Comparison of ENCODE assay signal across 8 cellular contexts in genomic region chr3:47016934-47017435, GRCh38. TPM values are rescaled to one million over a fixed set of nuclear protein-coding genes. Genes with fewer than 3 reads are reported as not detected.
DNase-seq lines count a peak whose midpoint lies in the region; ATAC-seq and TF ChIP-seq lines count a peak whose summit lies in the region.

No MANE protein-coding gene starts in this region.

- H2AFZ ChIP-seq in PC-9: no peak overlapping the region

- peak overlapping the region; percentile 46 for H3K27ac ChIP-seq in effector memory CD4-positive, alpha-beta T cell (ENCODE audit: insufficient read depth, low read length, poor library complexity, severe bottlenecking)
- H3K27ac ChIP-seq in PC-9: no peak overlapping the region

- DNase-seq in A172 (ENCODE audit: low spot score) (peak; percentile 85), NCI-H1105 (lab: John Stamatoyannopoulos, UW) (no peak), PC-9 (no peak)
- no peak for DNase-seq in effector memory CD4-positive, alpha-beta T cell
- peak; percentile 24 for DNase-seq in stimulated activated CD8-positive, alpha-beta memory T cell treated with anti-CD3 and anti-CD28 coated beads, Interleukin-4, amount 100 ng/mL, for 24 hours (ENCODE audit: low read depth)

- 0 out of 2 replicates have a peak, but pooled peaks cover 3% of the 10 kb centered on the region for H4K20me1 ChIP-seq in PC-9 (ENCODE audit: insufficient read depth)

- POLR2A ChIA-PET in PC-9 (lab: Charles Lee; ENCODE audit: unreplicated experiment): no interaction called here

- CTCF ChIA-PET in PC-9 (lab: Charles Lee): interaction anchor here (0.5 kb wide), 1 partner anchor 40 kb away, joined by 7 read pairs; no protein-coding TSS in a partner anchor

- no peak overlapping the region for H3K4me3 ChIP-seq in effector memory CD4-positive, alpha-beta T cell (ENCODE audit: insufficient read depth, low read depth, low read length, poor library complexity, severe bottlenecking)
- H3K4me3 ChIP-seq in PC-9: no peak overlapping the region

- peaks cover 9% of the 10 kb centered on the region for H3K4me1 ChIP-seq in effector memory CD4-positive, alpha-beta T cell (ENCODE audit: control insufficient read depth, insufficient read depth, low read length, poor library complexity, severe bottlenecking)
- no peaks in the 10 kb centered on the region for H3K4me1 ChIP-seq in PC-9 (replicated peaks; ENCODE audit: insufficient read depth)

- no peaks in the 10 kb centered on the region for H3K9me3 ChIP-seq in effector memory CD4-positive, alpha-beta T cell (ENCODE audit: control insufficient read depth, low read length)
- H3K9me3 ChIP-seq in PC-9 (ENCODE audit: insufficient read depth, low read depth): no peaks in the 10 kb centered on the region

- H3K4me2 ChIP-seq in PC-9: no peak overlapping the region

- no peaks in the 10 kb centered on the region for H3K27me3 ChIP-seq in effector memory CD4-positive, alpha-beta T cell (replicated peaks; ENCODE audit: control insufficient read depth, insufficient read depth, low read length, poor library complexity, severe bottlenecking)
- no peaks in the 10 kb centered on the region for H3K27me3 ChIP-seq in PC-9 (ENCODE audit: insufficient read depth, low read depth)

- intact Hi-C loops in PC-9 (cut with micrococcal nuclease; ENCODE audit: unreplicated experiment): no loop called here

- no TSS peak for BruUV-seq in PC-9 (replicated peaks; lab: Mats Ljungman, UMichigan)

- ATAC-seq in GM18861 (IDR thresholded peaks at IDR 0.05; ENCODE audit: unreplicated experiment): peak; percentile 63
- ATAC-seq in HG02870 (IDR thresholded peaks at IDR 0.05; ENCODE audit: unreplicated experiment): no peak

- TF ChIP-seq CTCF in PC-9 (conservative IDR thresholded peaks at IDR 0.05): no peak

- no peaks in the 10 kb centered on the region for H3F3A ChIP-seq in PC-9 (ENCODE audit: insufficient read depth, low read depth)

- no peaks in the 10 kb centered on the region for H3K79me2 ChIP-seq in PC-9 (ENCODE audit: low read depth)

- peaks cover 37% of the 10 kb centered on the region for H3K36me3 ChIP-seq in effector memory CD4-positive, alpha-beta T cell (ENCODE audit: control insufficient read depth, insufficient read depth, low read length)
- H3K36me3 ChIP-seq in PC-9 (ENCODE audit: low read depth): 0 out of 2 replicates have a peak, but pooled peaks cover 4% of the 10 kb centered on the region

- H3K9me2 ChIP-seq in PC-9 (ENCODE audit: insufficient read depth): no peaks in the 10 kb centered on the region

TF ChIP-seq in PFSK-1, 5 proteins besides CTCF, POLR2A, EP300 and RAD21:
- TF ChIP-seq SIN3A (IDR thresholded peaks at IDR 0.05; ENCODE audit: borderline replicate concordance, insufficient read depth, low read length): 0 out of 2 replicates have a peak, but pooled peaks have one; percentile 29
- TF ChIP-seq TAF1 (IDR thresholded peaks at IDR 0.05; ENCODE audit: borderline replicate concordance, insufficient read depth, low read length): no peak

RNA-seq across cellular contexts. Expression of gene NBEAL2, which starts 37.5 kb away (rescaled TPM):
- 10.9 and 13.9 TPM in 2 replicates for total RNA-seq in A172 (2014; rRNA removed; shearing (Covaris generic))
- 34.4 TPM for polyA plus RNA-seq in PFSK-1 (2012; ENCODE audit: insufficient read length, low read depth)
- 69.7 and 81.0 TPM in 2 replicates for total RNA-seq in PC-9 (2021)

RNA-seq across cellular contexts. Expression of gene CCDC12, which starts 40.4 kb away (rescaled TPM):
- total RNA-seq in A172 (2014; rRNA removed; shearing (Covaris generic)): 21.1 and 32.5 TPM in 2 replicates
- polyA plus RNA-seq in PFSK-1 (2012; ENCODE audit: insufficient read length, low read depth): 54.3 TPM
- 39.3 and 43.1 TPM in 2 replicates for total RNA-seq in PC-9 (2021)

Comparison
In these comparisons a context has a peak if more than half of its experiments do, and no peak if none do; other contexts are left out.
1. DNase-seq: peak in A172 (single experiment) and stimulated activated CD8-positive, alpha-beta memory T cell treated with anti-CD3 and anti-CD28 coated beads, Interleukin-4, amount 100 ng/mL, for 24 hours (single experiment); none in effector memory CD4-positive, alpha-beta T cell (0 of 3), NCI-H1105 (single experiment) and PC-9 (0 of 2).